8 cellular contexts compared by ENCODE assay signal in the genomic region with DNA sequence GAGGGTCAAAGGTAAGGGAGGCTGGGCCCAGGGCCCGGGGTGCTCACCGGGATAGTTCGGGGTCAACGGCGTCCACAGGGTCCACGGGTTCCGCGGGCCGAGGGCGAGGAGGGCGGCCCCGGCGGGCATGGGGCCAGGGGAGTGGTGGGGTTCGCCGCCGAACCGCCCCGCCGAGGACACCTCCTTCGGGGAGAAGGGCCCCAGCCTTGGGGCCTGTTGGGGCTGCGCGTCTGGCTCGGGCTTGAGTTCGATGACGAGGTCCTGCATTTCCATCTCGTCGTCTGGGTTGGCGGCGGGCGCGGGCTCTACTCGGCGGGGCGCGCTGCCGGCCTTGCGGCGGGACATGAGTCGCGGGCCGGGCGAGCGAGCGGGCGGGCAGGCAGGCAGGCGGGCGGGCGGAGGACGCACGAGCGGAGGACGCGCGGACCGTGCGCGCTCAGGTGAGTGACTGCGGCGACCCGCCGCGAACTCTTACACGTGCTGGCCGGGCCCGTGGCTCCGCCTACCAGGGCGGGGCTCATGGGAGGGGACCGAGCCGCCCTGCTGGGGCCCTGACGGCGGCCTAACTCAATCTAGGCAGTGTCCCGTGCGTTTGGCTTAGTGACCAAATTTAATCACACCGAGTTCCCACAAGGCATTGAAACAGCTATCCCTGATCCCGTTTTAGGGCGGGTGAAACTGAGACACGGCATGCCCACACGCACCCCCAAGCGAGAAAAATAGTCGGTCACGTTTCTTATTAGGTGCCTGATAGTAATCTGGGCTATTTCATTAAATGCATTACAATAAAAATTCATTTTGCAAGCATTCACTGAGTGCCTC. TPM values are rescaled to one million over a fixed set of nuclear protein-coding genes. Genes with fewer than 3 reads are reported as not detected.
DNase-seq lines count a peak whose midpoint lies in the region; ATAC-seq lines count a peak whose summit lies in the region.

A gene (minus strand): TSS at position 450 of the 822 bp plus-strand sequence. CDS start 105 bp downstream, at position 345.

- H3K4me3 ChIP-seq in effector memory CD4-positive, alpha-beta T cell (ENCODE audit: insufficient read depth, low read depth, low read length, poor library complexity, severe bottlenecking): peak within 1 kb of the TSS; percentile 57
- H3K4me3 ChIP-seq in mesodermal cell (ENCODE audit: extremely low read depth, insufficient read depth, low read length, poor library complexity, severe bottlenecking): peak within 1 kb of the TSS; percentile 45

- H3K27ac ChIP-seq in effector memory CD4-positive, alpha-beta T cell (ENCODE audit: insufficient read depth, low read length, poor library complexity, severe bottlenecking): peak within 1 kb of the TSS; percentile 51
- no peak within 1 kb of the TSS for H3K27ac ChIP-seq in mesodermal cell (ENCODE audit: low read depth, low read length, severe bottlenecking)

- ATAC-seq in HG02884 (IDR thresholded peaks at IDR 0.05; ENCODE audit: unreplicated experiment): peak; percentile 47

- peaks cover 8% of the 10 kb centered on the region for H3K36me3 ChIP-seq in effector memory CD4-positive, alpha-beta T cell (ENCODE audit: control insufficient read depth, insufficient read depth, low read length)
- peaks cover 13% of the 10 kb centered on the region for H3K36me3 ChIP-seq in mesodermal cell (ENCODE audit: control insufficient read depth, insufficient read depth, low read length)

- H3K27me3 ChIP-seq in effector memory CD4-positive, alpha-beta T cell (replicated peaks; ENCODE audit: control insufficient read depth, insufficient read depth, low read length, poor library complexity, severe bottlenecking): no peaks in the 10 kb centered on the region

- 1 to 2% methylated on average over 64 to 73 of the region's 81 CpGs for WGBS in mesodermal cell (ENCODE audit: insufficient coverage in 2 of 2), 2 experiments

- H3K9me3 ChIP-seq in effector memory CD4-positive, alpha-beta T cell (ENCODE audit: control insufficient read depth, low read length): no peaks in the 10 kb centered on the region
- H3K9me3 ChIP-seq in mesodermal cell (ENCODE audit: control insufficient read depth, low read length): no peaks in the 10 kb centered on the region

- DNase-seq in NCI-H1436 (lab: John Stamatoyannopoulos, UW): peak; percentile 70
- DNase-seq in NCI-H1436 treated with DMSO at 0.1 percent for 48 hours (lab: John Stamatoyannopoulos, UW): no peak
- DNase-seq in NCI-H460 (ENCODE audit: extremely low read depth, low read depth): peak; percentile 41
- DNase-seq in activated CD4-positive, alpha-beta T cell treated with anti-CD3 and anti-CD28 coated beads, Interleukin-2, amount 50 U/mL, for 48 hours: peak; percentile 86 to 88
- DNase-seq in effector memory CD4-positive, alpha-beta T cell: peak; percentile 64 to 73 (median 67)
- peak; percentile 33 to 64 for DNase-seq in stimulated activated CD8-positive, alpha-beta memory T cell treated with anti-CD3 and anti-CD28 coated beads, Interleukin-4, amount 100 ng/mL, for 4 hours (ENCODE audit: low read depth in 2 of 2, low spot score in 1 of 2)

- peaks cover 36% of the 10 kb centered on the region for H3K4me1 ChIP-seq in effector memory CD4-positive, alpha-beta T cell (ENCODE audit: control insufficient read depth, insufficient read depth, low read length, poor library complexity, severe bottlenecking)
- H3K4me1 ChIP-seq in mesodermal cell (ENCODE audit: control insufficient read depth, insufficient read depth, low read length, poor library complexity, severe bottlenecking): peaks cover 12% of the 10 kb centered on the region

RNA-seq across cellular contexts. Expression of the gene that starts here (rescaled TPM):
- total RNA-seq in NCI-H460 (2014; rRNA removed; shearing (Covaris generic)): 0.27 and 1.4 TPM in 2 replicates
- polyA plus RNA-seq in NCI-H460 (2014; cell fraction: nucleus; rRNA removed): 0.61 TPM in 1 of 2 replicates, not detected in the other
- polyA plus RNA-seq in mesodermal cell (2013, experiment 1 of 2): 1.4 TPM
- 0.91 TPM for polyA plus RNA-seq in mesodermal cell (2013, experiment 2 of 2)
